Comparison of ENCODE assay signal across 19 cellular contexts in the genomic region with DNA sequence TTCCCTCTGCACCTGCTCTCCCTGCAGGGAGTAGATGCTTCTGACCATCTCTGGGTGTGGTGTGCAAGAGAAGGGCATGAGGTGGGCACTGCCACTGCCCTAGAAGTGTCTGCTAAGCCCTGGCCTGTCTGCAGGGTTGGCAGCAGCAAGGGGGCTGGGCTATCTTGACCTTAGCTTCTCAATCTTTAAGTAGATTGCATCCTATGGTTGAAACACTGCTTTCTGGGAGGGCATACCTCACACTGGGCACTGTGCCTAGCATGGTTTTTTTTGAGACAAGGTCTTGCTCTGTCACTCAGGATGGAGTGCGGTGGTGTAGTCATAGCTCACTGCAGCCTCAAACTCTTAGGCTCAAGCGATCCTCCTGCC. TPM values are rescaled to one million over a fixed set of nuclear protein-coding genes. Genes with fewer than 3 reads are reported as not detected.
DNase-seq lines count a peak whose midpoint lies in the region; ATAC-seq and TF ChIP-seq lines count a peak whose summit lies in the region.
"Had no signal": no experiment of that assay in that cellular context is flagged by ENCODE, and none has a peak within 500 bp of the region (broad histone marks: within the 10 kb centered on the region; RNA-seq: fewer than 3 reads in every experiment).

No MANE protein-coding gene starts in this region.

- peaks cover 0 to 2% (median 0%) of the 10 kb centered on the region in 4 donors for H3K36me3 ChIP-seq in right lobe of liver
- H3K36me3 ChIP-seq: gastrocnemius medialis, ovary had no signal

- no peaks in the 10 kb centered on the region for H3K4me1 ChIP-seq in right lobe of liver
- H3K4me1 ChIP-seq: gastrocnemius medialis, Peyer's patch, suprapubic skin had no signal

- H3K27ac ChIP-seq in right lobe of liver = no peak overlapping the region
- H3K27ac ChIP-seq: gastrocnemius medialis, ovary, Peyer's patch, suprapubic skin had no signal

- no peak for TF ChIP-seq POLR2A in right lobe of liver (IDR thresholded peaks at IDR 0.05)

- DNase-seq in EL (peak; percentile 56), RPMI8226 (peak; percentile 37), chondrocyte (ENCODE audit: low spot score) (no peak), renal cortical epithelial cell (ENCODE audit: low read depth) (peak; percentile 35), NCI-H2029 treated with DMSO at 0.1 percent for 48 hours (lab: John Stamatoyannopoulos, UW) (no peak), NCI-H526 treated with DMSO at 0.1 percent for 48 hours (lab: John Stamatoyannopoulos, UW) (no peak), right lobe of liver (no peak)
- DNase-seq in activated CD4-positive, alpha-beta T cell treated with anti-CD3 and anti-CD28 coated beads, Interleukin-2, amount 50 U/mL, for 48 hours = no peak
- DNase-seq: activated CD4-positive, alpha-beta T cell treated with anti-CD3 and anti-CD28 coated beads, Interleukin-2, amount 50 U/mL, for 1 hour; activated naive CD4-positive, alpha-beta T cell treated with anti-CD3 and anti-CD28 coated beads, Interleukin-2, amount 50 U/mL, for 16 hours; activated T-cell treated with anti-CD3 and anti-CD28 coated beads, Interleukin-2, amount 50 U/mL, for 1 hour; effector CD8-positive, alpha-beta T cell; gastrocnemius medialis; NCI-H2107; NCI-H69; ovary; Peyer's patch; stimulated activated CD4-positive, alpha-beta T cell treated with anti-CD3 and anti-CD28 coated beads, Interleukin-4, amount 100 ng/mL, for 1 hour had no signal

- intact Hi-C loops in right lobe of liver (cut with DNase I) = no loop called here

- H3K4me1 Mint-ChIP-seq in chondrocyte (ENCODE audit: low read depth) = peaks cover 18% of the 10 kb centered on the region

- no peak overlapping the region for H3K4me3 Mint-ChIP-seq in chondrocyte (ENCODE audit: unreplicated experiment)

- no peaks in the 10 kb centered on the region for H3K27me3 ChIP-seq in right lobe of liver
- H3K27me3 ChIP-seq: gastrocnemius medialis, ovary, Peyer's patch, suprapubic skin had no signal

- H3K9me3 ChIP-seq in right lobe of liver = no peaks in the 10 kb centered on the region
- H3K9me3 ChIP-seq: gastrocnemius medialis, ovary, Peyer's patch, suprapubic skin had no signal

- no peak overlapping the region for H3K4me3 ChIP-seq in right lobe of liver
- H3K4me3 ChIP-seq: gastrocnemius medialis, ovary, Peyer's patch, suprapubic skin had no signal

- no peak for TF ChIP-seq CTCF in chondrocyte (IDR thresholded peaks at IDR 0.05)
- TF ChIP-seq CTCF in right lobe of liver (IDR thresholded peaks at IDR 0.05) = no peak

- peak overlapping the region; percentile 89 for H3K27ac Mint-ChIP-seq in chondrocyte (ENCODE audit: unreplicated experiment)

- H3K36me3 Mint-ChIP-seq in chondrocyte (ENCODE audit: low read depth) = peaks cover 5% of the 10 kb centered on the region

- no peak for ATAC-seq in right lobe of liver
- ATAC-seq: gastrocnemius medialis had no signal

- H3K9me3 Mint-ChIP-seq in chondrocyte (ENCODE audit: low read depth) = no peaks in the 10 kb centered on the region

- WGBS in right lobe of liver (ENCODE audit: insufficient coverage, low coverage, low lambda C conversion rate, missing lambda C conversion rate) = 87% methylated on average over 2 of the region's 2 CpGs

- H3K27me3 Mint-ChIP-seq in chondrocyte (ENCODE audit: low read depth) = no peaks in the 10 kb centered on the region

RNA-seq across cellular contexts. Expression of a gene that starts 54.9 kb away (rescaled TPM):
- 27.0 to 33.0 TPM (median 32.6 TPM) in 3 replicates for total RNA-seq in chondrocyte
- total RNA-seq in renal cortical epithelial cell = 23.6 and 44.9 TPM in 2 replicates
- total RNA-seq in right lobe of liver = 1 to 10 TPM; 2.8 to 6.8 (median 4.2) TPM

Comparison
In these comparisons a context has a peak if more than half of its experiments do, and no peak if none do; other contexts are left out.
1. DNase-seq: peak in EL (single experiment), RPMI8226 (single experiment) and renal cortical epithelial cell (single experiment); none in chondrocyte (single experiment), NCI-H2029 treated with DMSO at 0.1 percent for 48 hours (single experiment), activated CD4-positive, alpha-beta T cell treated with anti-CD3 and anti-CD28 coated beads, Interleukin-2, amount 50 U/mL, for 48 hours (0 of 2), NCI-H526 treated with DMSO at 0.1 percent for 48 hours (single experiment) and right lobe of liver (0 of 3).